8 cellular contexts compared by ENCODE assay signal in the genomic region with DNA sequence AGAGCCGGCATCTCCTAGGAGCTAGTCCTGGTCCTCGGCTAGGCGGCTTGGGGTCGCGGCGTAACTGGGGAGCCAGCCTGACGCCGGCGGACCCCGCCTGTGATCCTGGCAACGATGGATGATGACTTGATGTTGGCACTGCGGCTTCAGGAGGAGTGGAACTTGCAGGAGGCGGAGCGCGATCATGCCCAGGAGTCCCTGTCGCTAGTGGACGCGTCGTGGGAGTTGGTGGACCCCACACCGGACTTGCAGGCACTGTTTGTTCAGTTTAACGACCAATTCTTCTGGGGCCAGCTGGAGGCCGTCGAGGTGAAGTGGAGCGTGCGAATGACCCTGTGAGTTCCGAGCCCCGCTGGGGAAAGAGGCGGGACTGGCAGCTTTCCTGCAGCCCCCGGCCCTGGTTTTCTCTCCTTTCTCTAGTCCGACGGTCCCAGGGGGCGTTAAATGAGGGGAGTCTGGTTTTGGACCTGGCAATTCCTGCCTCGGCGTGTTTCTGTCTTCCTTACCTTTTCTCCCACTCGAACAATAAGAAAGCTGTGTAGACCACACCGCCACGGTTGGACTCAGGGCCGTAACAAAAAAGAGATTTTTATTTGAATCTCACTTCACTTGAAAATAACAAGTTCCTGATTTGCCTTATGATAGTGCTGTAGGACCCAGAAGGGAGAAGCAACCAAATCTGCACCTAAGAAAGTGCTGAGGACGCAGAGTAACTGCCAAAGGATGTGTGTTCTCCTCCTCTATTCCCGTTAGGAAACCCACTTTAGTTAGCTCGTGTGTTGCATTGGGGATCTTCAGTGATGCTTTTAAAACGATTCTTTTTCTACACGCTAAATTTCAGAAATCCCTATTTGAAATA. TPM values are rescaled to one million over a fixed set of nuclear protein-coding genes. Genes with fewer than 3 reads are reported as not detected.
DNase-seq lines count a peak whose midpoint lies in the region; ATAC-seq, FAIRE-seq and TF ChIP-seq lines count a peak whose summit lies in the region.

A gene with protein sequence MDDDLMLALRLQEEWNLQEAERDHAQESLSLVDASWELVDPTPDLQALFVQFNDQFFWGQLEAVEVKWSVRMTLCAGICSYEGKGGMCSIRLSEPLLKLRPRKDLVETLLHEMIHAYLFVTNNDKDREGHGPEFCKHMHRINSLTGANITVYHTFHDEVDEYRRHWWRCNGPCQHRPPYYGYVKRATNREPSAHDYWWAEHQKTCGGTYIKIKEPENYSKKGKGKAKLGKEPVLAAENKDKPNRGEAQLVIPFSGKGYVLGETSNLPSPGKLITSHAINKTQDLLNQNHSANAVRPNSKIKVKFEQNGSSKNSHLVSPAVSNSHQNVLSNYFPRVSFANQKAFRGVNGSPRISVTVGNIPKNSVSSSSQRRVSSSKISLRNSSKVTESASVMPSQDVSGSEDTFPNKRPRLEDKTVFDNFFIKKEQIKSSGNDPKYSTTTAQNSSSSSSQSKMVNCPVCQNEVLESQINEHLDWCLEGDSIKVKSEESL (plus strand): TSS at position 24 of the 859 bp plus-strand sequence. CDS start 91 bp downstream, at position 115.

- H2AFZ ChIP-seq in K562 (ENCODE audit: low read depth, low read length) (peak within 1 kb of the TSS; percentile 87), keratinocyte (ENCODE audit: control insufficient read depth, low read length) (peak within 1 kb of the TSS; percentile 98)

- TF ChIP-seq POLR2A in GM10847 (IDR thresholded peaks at IDR 0.05; ENCODE audit: extremely low read depth, insufficient read length) (peak; percentile 59), K562 (conservative IDR thresholded peaks at IDR 0.05) (no peak; the same call in 1 of the 2 replicates)

- H4K20me1 ChIP-seq in K562 (replicated peaks; ENCODE audit: control insufficient read depth, insufficient read depth, low read length), result peaks cover 15% of the 10 kb centered on the region
- peaks cover 18% of the 10 kb centered on the region for H4K20me1 ChIP-seq in keratinocyte (ENCODE audit: control insufficient read depth, extremely low read depth, insufficient read depth, low read length)

- H3K9me3 ChIP-seq in MG63, result no peaks in the 10 kb centered on the region
- no peaks in the 10 kb centered on the region for H3K9me3 ChIP-seq in K562 (replicated peaks; ENCODE audit: control insufficient read depth, insufficient read depth, low read depth, low read length)
- H3K9me3 ChIP-seq in keratinocyte (ENCODE audit: control insufficient read depth, low read depth, low read length), result no peaks in the 10 kb centered on the region

- H3K36me3 ChIP-seq in MG63 (peaks cover 36% of the 10 kb centered on the region), K562 (ENCODE audit: control insufficient read depth, insufficient read depth, low read length) (peaks cover 39% of the 10 kb centered on the region), keratinocyte (ENCODE audit: control insufficient read depth in 2 of 2, extremely low read depth in 1 of 2, insufficient read depth in 2 of 2, low read length in 2 of 2) (peaks cover 4 to 8% of the 10 kb centered on the region in 2 experiments)

- intact Hi-C loops in K562 (cut with micrococcal nuclease), result loop anchor here (10.0 kb wide), 1 partner anchor 354 kb away; no protein-coding TSS in a partner anchor

- H3K4me3 ChIP-seq in MG63, result peak within 1 kb of the TSS; percentile 94
- peak within 1 kb of the TSS; percentile 77 for H3K4me3 ChIP-seq in K562
- peak within 1 kb of the TSS; percentile 69 to 98 (median 90) for H3K4me3 ChIP-seq in keratinocyte (ENCODE audit: control insufficient read depth in 2 of 3, extremely low read depth in 1 of 3, insufficient read depth in 2 of 3, low read depth in 1 of 3, low read length in 3 of 3)

- TF ChIP-seq EP300 in K562 (IDR thresholded peaks at IDR 0.05; ENCODE audit: low read length), result no peak

- peak within 1 kb of the TSS; percentile 91 for H3K27ac ChIP-seq in K562 (ENCODE audit: extremely low read depth, low read depth, low read length)
- peak within 1 kb of the TSS; percentile 100 for H3K27ac ChIP-seq in keratinocyte (ENCODE audit: control insufficient read depth, insufficient read depth, low read length)

- in situ Hi-C loops in K562 (cut with MboI), result no loop called here

- CTCF ChIA-PET in K562 (lab: Yijun Ruan, JAX; ENCODE audit: low intra/inter-chr PET ratio), result no interaction called here

- under 1% methylated on average over 41 of the region's 43 CpGs for WGBS in K562 (ENCODE audit: insufficient coverage, low coverage, missing lambda C conversion rate)

- DNase-seq in MG63, result no peak
- peak; percentile 25 to 93 (median 92) for DNase-seq in K562 (ENCODE audit: extremely low read depth in 1 of 4, low spot score in 3 of 4)
- DNase-seq in keratinocyte (ENCODE audit: low read depth, low spot score), result no peak
- DNase-seq in stimulated activated naive CD8-positive, alpha-beta T cell treated with anti-CD3 and anti-CD28 coated beads, Interleukin-15, Interleukin-2, amounts not matched to agents 100 U/mL and 50 U/mL, for 24 hours, result no peak
- DNase-seq in NCI-H1417 treated with DMSO at 0.1 percent for 48 hours (lab: John Stamatoyannopoulos, UW), result no peak
- DNase-seq in NCI-H2081 (lab: John Stamatoyannopoulos, UW), result no peak

- no peaks in the 10 kb centered on the region; the same call in 1 of the 2 replicates for H3K27me3 ChIP-seq in MG63
- no peaks in the 10 kb centered on the region for H3K27me3 ChIP-seq in K562 (ENCODE audit: control insufficient read depth in 2 of 2, insufficient read depth in 2 of 2, low read length in 2 of 2)
- H3K27me3 ChIP-seq in keratinocyte (ENCODE audit: control insufficient read depth, extremely low read depth, insufficient read depth, low read length), result no peaks in the 10 kb centered on the region

- H3K79me2 ChIP-seq in K562 (ENCODE audit: control insufficient read depth, insufficient read depth, low read length), result peaks cover 75% of the 10 kb centered on the region
- peaks cover 75% of the 10 kb centered on the region for H3K79me2 ChIP-seq in keratinocyte (ENCODE audit: control insufficient read depth, insufficient read depth, low read length)

- dilution Hi-C loops in keratinocyte (cut with MboI; ENCODE audit: extremely low pct_ligation_motif_present, low sequenced_read_pairs), result no loop called here

- TF ChIP-seq RAD21 in K562 (CRISPR knock-in tag; conservative IDR thresholded peaks at IDR 0.05 in 1 of 2, IDR thresholded peaks at IDR 0.05 in 1 of 2), result 0 out of 4 replicates have a peak, but pooled peaks of 1 of the 2 experiments have one; percentile 10

- H3K9me1 ChIP-seq in K562 (ENCODE audit: control insufficient read depth, insufficient read depth, low read length) (no peaks in the 10 kb centered on the region), keratinocyte (ENCODE audit: control insufficient read depth, extremely low read depth, insufficient read depth, low read length) (no peaks in the 10 kb centered on the region)

- peak; percentile 11 for ATAC-seq in GM21825 (IDR thresholded peaks at IDR 0.05; ENCODE audit: unreplicated experiment)
- ATAC-seq in K562, result peak; percentile 82
- peak; percentile 2 for ATAC-seq in stimulated activated naive CD8-positive, alpha-beta T cell treated with anti-CD3 and anti-CD28 coated beads, Interleukin-15, Interleukin-2, amounts not matched to agents 100 U/mL and 50 U/mL, for 24 hours

- peak within 1 kb of the TSS; percentile 87 to 98 for H3K9ac ChIP-seq in K562 (ENCODE audit: insufficient read depth in 1 of 2, low read depth in 2 of 2, low read length in 2 of 2)
- H3K9ac ChIP-seq in keratinocyte (ENCODE audit: control insufficient read depth, extremely low read depth, insufficient read depth, low read length), result peak within 1 kb of the TSS; percentile 99

- peaks cover 21 to 32% of the 10 kb centered on the region in 2 experiments; a peak in 4 of 5 replicates for H3K4me1 ChIP-seq in K562 (replicated peaks in 1 of 2; ENCODE audit: control insufficient read depth in 2 of 2, insufficient read depth in 2 of 2, low read length in 2 of 2)
- H3K4me1 ChIP-seq in keratinocyte (ENCODE audit: control insufficient read depth, extremely low read depth, insufficient read depth, low read length), result peaks cover 39% of the 10 kb centered on the region

- BruUV-seq in K562 (replicated peaks; lab: Mats Ljungman, UMichigan), result TSS peak; percentile 75

- TF ChIP-seq CTCF in K562 (IDR thresholded peaks at IDR 0.05 in 2 of 3, conservative IDR thresholded peaks at IDR 0.05 in 1 of 3; ENCODE audit: insufficient read depth in 2 of 3, low read depth in 1 of 3, low read length in 3 of 3) (peak in 1 of 3 experiments; percentile 27; a peak in 1 of 6 replicates), keratinocyte (optimal IDR thresholded peaks at IDR 0.05 in 1 of 3, IDR thresholded peaks at IDR 0.05 in 1 of 3, conservative IDR thresholded peaks at IDR 0.05 in 1 of 3; ENCODE audit: extremely low read depth in 1 of 3, insufficient read depth in 2 of 3, low read length in 3 of 3) (no peak)

- POLR2A ChIA-PET in K562 (lab: Yijun Ruan, JAX), result interaction anchor here (0.5 to 2.8 kb wide), 19 partner anchors 8 to 328 kb away, joined by 3 to 10 read pairs (median 3); a partner anchor contains a TSS

- H3K4me2 ChIP-seq in K562 (ENCODE audit: insufficient read depth, low read length), result peak within 1 kb of the TSS; percentile 96
- H3K4me2 ChIP-seq in keratinocyte (ENCODE audit: control insufficient read depth, extremely low read depth, insufficient read depth, low read depth, low read length), result peak within 1 kb of the TSS; percentile 94

- peak; percentile 11 for FAIRE-seq in K562 (lab: Jason Lieb, UNC)
- FAIRE-seq in keratinocyte (lab: Jason Lieb, UNC), result no peak

RNA-seq across cellular contexts. Expression of the gene that starts here (rescaled TPM):
- 4.3 and 6.7 TPM in 2 replicates for total RNA-seq in MG63 (2014; rRNA removed; shearing (Covaris generic); ENCODE audit: low replicate concordance)
- 42.1 and 69.3 TPM in 2 replicates for total RNA-seq in K562 (2011; cell fraction: chromatin; rRNA removed; ENCODE audit: low replicate concordance)
- total RNA-seq in K562 (2011; cell fraction: nucleolus; rRNA removed), result 30.9 and 32.4 TPM in 2 replicates
- total RNA-seq in K562 (2011; cell fraction: nucleoplasm; rRNA removed), result 37.6 and 46.4 TPM in 2 replicates
- total RNA-seq in K562 (2014; rRNA removed) (28.6 and 32.5 TPM in 2 replicates), K562 (2014; rRNA removed; fragmentation: Illumina TruSeq; extraction: Trizol) (21.7 and 23.8 TPM in 2 replicates), K562 (2015; rRNA removed; fragmentation: Illumina TruSeq; extraction: Trizol) (28.2 and 31.7 TPM in 2 replicates), K562 (2021) (21.2 and 23.3 TPM in 2 replicates)
- polyA plus RNA-seq in K562 (2011; rRNA removed) (11.0 and 16.9 TPM in 2 replicates), K562 (2014; fragmentation: Illumina TruSeq; extraction: Trizol) (17.2 and 22.4 TPM in 2 replicates), K562 (2014; fragmentation: Nextera tagmentation; extraction: Ambion mirVana) (10 to 100 TPM in 1 of 2 experiments, 1 to 10 TPM in 1; 8.1 to 10.1 TPM), K562 (2014; rRNA removed) (20.0 and 21.7 TPM in 2 replicates), keratinocyte (15.7 to 17.4 TPM (median 16.8 TPM) in 3 replicates)
- polyA plus RNA-seq in K562 (2011; cell fraction: cytosol; rRNA removed), result 12.1 and 12.4 TPM in 2 replicates
- 16.3 and 17.6 TPM in 2 replicates for polyA plus RNA-seq in K562 (2011; cell fraction: nucleus; rRNA removed)
- 8.8 and 11.4 TPM in 2 replicates for polyA plus RNA-seq in K562 (2012)
- 31.0 and 32.1 TPM in 2 replicates for polyA minus RNA-seq in K562 (2011; rRNA and poly(A)+ RNA removed)
- polyA minus RNA-seq in K562 (2011; cell fraction: cytosol; rRNA and poly(A)+ RNA removed), result 16.0 and 19.6 TPM in 2 replicates
- 21.9 and 37.9 TPM in 2 replicates for polyA minus RNA-seq in K562 (2011; cell fraction: nucleus; rRNA and poly(A)+ RNA removed)
- polyA plus RNA-seq in keratinocyte (2011; ENCODE audit: low read depth), result 25.1 TPM
- polyA plus RNA-seq in keratinocyte (2011; cell fraction: cytosol; rRNA removed), result 9.7 and 14.1 TPM in 2 replicates
- 19.2 and 21.0 TPM in 2 replicates for polyA plus RNA-seq in keratinocyte (2011; cell fraction: nucleus; rRNA removed)
- 6.5 and 15.9 TPM in 2 replicates for polyA plus RNA-seq in keratinocyte (2012; ENCODE audit: low replicate concordance)
- polyA minus RNA-seq in keratinocyte, result 17.3 to 33.2 TPM (median 22.5 TPM) in 3 replicates
- 24.4 TPM for polyA minus RNA-seq in keratinocyte (2011; cell fraction: cytosol; rRNA and poly(A)+ RNA removed)
- polyA minus RNA-seq in keratinocyte (2011; cell fraction: nucleus; rRNA and poly(A)+ RNA removed), result 18.4 and 26.7 TPM in 2 replicates

Comparison
In these comparisons a context has a peak if more than half of its experiments do, and no peak if none do; other contexts are left out.
1. ATAC-seq: peak in every context shown above with its lines; median percentile 82 in K562; 11 in GM21825; 2 in stimulated activated naive CD8-positive, alpha-beta T cell treated with anti-CD3 and anti-CD28 coated beads, Interleukin-15, Interleukin-2, amounts not matched to agents 100 U/mL and 50 U/mL, for 24 hours.
2. DNase-seq: peak in K562 (4 of 4); none in MG63 (single experiment), keratinocyte (single experiment), stimulated activated naive CD8-positive, alpha-beta T cell treated with anti-CD3 and anti-CD28 coated beads, Interleukin-15, Interleukin-2, amounts not matched to agents 100 U/mL and 50 U/mL, for 24 hours (single experiment), NCI-H1417 treated with DMSO at 0.1 percent for 48 hours (single experiment) and NCI-H2081 (0 of 2).
3. Peak in every context shown above with its lines, with median percentiles within 50 percentile points of each other: H3K4me3 ChIP-seq.